ENCODE assay signal across 15 cellular contexts in genomic region chr10:92119340-92119739, GRCh38.
DNase-seq lines count a peak whose midpoint lies in the region; ATAC-seq and TF ChIP-seq lines count a peak whose summit lies in the region.
"Had no signal": no experiment of that assay in that cellular context is flagged by ENCODE, and none has a peak within 500 bp of the region (broad histone marks: within the 10 kb centered on the region; RNA-seq: fewer than 3 reads in every experiment).

No MANE protein-coding gene starts in this region.

- ATAC-seq in WTC11 = peak; percentile 51; the same call in 1 of the 2 replicates
- ATAC-seq in right lobe of liver = no peak
- ATAC-seq in aorta (ENCODE audit: low FRiP score) = no peak

- H3K4me3 ChIP-seq in breast epithelium (no peak overlapping the region), mammary epithelial cell (replicated peaks in 1 of 3; ENCODE audit: insufficient read depth in 1 of 3, low read depth in 2 of 3, low read length in 3 of 3) (no peak overlapping the region), right lobe of liver (no peak overlapping the region), aorta (ENCODE audit: low read length in 2 of 2) (no peak overlapping the region)
- H3K4me3 ChIP-seq: BLaER1 treated with 17β-estradiol and CSF1 and Interleukin-3, amounts not matched to agents 10 nM and 100 nM had no signal

- H3K79me2 ChIP-seq in mammary epithelial cell (ENCODE audit: insufficient read depth, low read length) = no peaks in the 10 kb centered on the region

- H3K27me3 ChIP-seq in breast epithelium (no peaks in the 10 kb centered on the region), mammary epithelial cell (ENCODE audit: insufficient read depth, low read length) (no peaks in the 10 kb centered on the region), right lobe of liver (no peaks in the 10 kb centered on the region), aorta (ENCODE audit: control insufficient read depth in 1 of 2, insufficient read depth in 2 of 2, low read length in 1 of 2) (no peaks in the 10 kb centered on the region)
- H3K27me3 ChIP-seq: BLaER1 treated with 17β-estradiol and CSF1 and Interleukin-3, amounts not matched to agents 10 nM and 100 nM had no signal

- H3K27me3 Mint-ChIP-seq in WTC11 (ENCODE audit: low read depth) = no peaks in the 10 kb centered on the region
- H3K27me3 Mint-ChIP-seq: CD4-positive, alpha-beta memory T cell had no signal

- H3K4me3 Mint-ChIP-seq in WTC11 = no peak overlapping the region
- H3K4me3 Mint-ChIP-seq: CD4-positive, alpha-beta memory T cell; HFFc6 had no signal

- CTCF ChIA-PET in mammary epithelial cell (lab: Charles Lee; ENCODE audit: low non-redundant PET) = no interaction called here
- CTCF ChIA-PET in WTC11 (lab: Charles Lee) = no interaction called here

- H3K9me3 ChIP-seq in breast epithelium (no peaks in the 10 kb centered on the region), mammary epithelial cell (replicated peaks; ENCODE audit: insufficient read depth, low read length) (no peaks in the 10 kb centered on the region), right lobe of liver (no peaks in the 10 kb centered on the region), aorta (ENCODE audit: control insufficient read depth, low read length) (no peaks in the 10 kb centered on the region)

- no peak overlapping the region for H3K9ac ChIP-seq in mammary epithelial cell (ENCODE audit: insufficient read depth, low read length)
- H3K9ac ChIP-seq: BLaER1 treated with 17β-estradiol and CSF1 and Interleukin-3, amounts not matched to agents 10 nM and 100 nM had no signal

- no peak overlapping the region for H3K4me2 ChIP-seq in mammary epithelial cell (ENCODE audit: insufficient read depth, low read depth, low read length)

- no peaks in the 10 kb centered on the region for H3K36me3 ChIP-seq in breast epithelium
- no peaks in the 10 kb centered on the region for H3K36me3 ChIP-seq in mammary epithelial cell (ENCODE audit: insufficient read depth, low read length)
- H3K36me3 ChIP-seq in right lobe of liver = no peaks in the 10 kb centered on the region
- no peaks in the 10 kb centered on the region for H3K36me3 ChIP-seq in aorta (ENCODE audit: control insufficient read depth in 1 of 2, insufficient read depth in 2 of 2, low read length in 1 of 2)

- H3K27ac Mint-ChIP-seq in WTC11 = no peak overlapping the region
- H3K27ac Mint-ChIP-seq: CD4-positive, alpha-beta memory T cell; HFFc6 had no signal

- no peaks in the 10 kb centered on the region for H3K36me3 Mint-ChIP-seq in WTC11

- dilution Hi-C loops in mammary epithelial cell (cut with HindIII; ENCODE audit: low sequenced_read_pairs) = no loop called here

- peak overlapping the region; percentile 17 to 64 for H3K27ac ChIP-seq in breast epithelium
- no peak overlapping the region for H3K27ac ChIP-seq in mammary epithelial cell (ENCODE audit: insufficient read depth, low read depth, low read length)
- H3K27ac ChIP-seq in right lobe of liver = peak overlapping the region in 2 of 3 donors; percentile 2 to 48
- H3K27ac ChIP-seq in aorta (ENCODE audit: low read depth in 1 of 2, low read length in 2 of 2) = peak overlapping the region; percentile 28 to 40

- H3K9me3 Mint-ChIP-seq in WTC11 = no peaks in the 10 kb centered on the region
- H3K9me3 Mint-ChIP-seq: CD4-positive, alpha-beta memory T cell; HFFc6 had no signal

- H3K4me1 ChIP-seq in breast epithelium (peaks cover 0 to 22% of the 10 kb centered on the region in 2 donors), mammary epithelial cell (ENCODE audit: insufficient read depth, low read length) (peaks cover 18% of the 10 kb centered on the region), right lobe of liver (peaks cover 1 to 57% (median 22%) of the 10 kb centered on the region in 4 donors), aorta (ENCODE audit: control insufficient read depth in 1 of 2, insufficient read depth in 2 of 2, low read length in 2 of 2) (peaks cover 7 to 12% of the 10 kb centered on the region in 2 donors)

- BruUV-seq in mammary epithelial cell (replicated peaks; lab: Mats Ljungman, UMichigan) = no TSS peak

- TF ChIP-seq CTCF in breast epithelium (IDR thresholded peaks at IDR 0.05) = no peak
- no peak for TF ChIP-seq CTCF in mammary epithelial cell (conservative IDR thresholded peaks at IDR 0.05 in 1 of 2, IDR thresholded peaks at IDR 0.05 in 1 of 2; ENCODE audit: extremely low read depth in 1 of 2, insufficient read depth in 1 of 2, low read depth in 1 of 2, low read length in 2 of 2)
- no peak for TF ChIP-seq CTCF in WTC11 (IDR thresholded peaks at IDR 0.05)
- no peak for TF ChIP-seq CTCF in right lobe of liver (IDR thresholded peaks at IDR 0.05)

- H2AFZ ChIP-seq in mammary epithelial cell (ENCODE audit: low read depth, low read length) = no peak overlapping the region

- DNase-seq in breast epithelium (ENCODE audit: low spot score in 2 of 2) (no peak), mammary epithelial cell (no peak), WTC11 (ENCODE audit: low spot score) (no peak), right lobe of liver (no peak), aorta (no peak), NCI-H2227 (lab: John Stamatoyannopoulos, UW; ENCODE audit: unreplicated experiment) (no peak), MV-4-11 (lab: John Stamatoyannopoulos, UW) (no peak), SHP77 (lab: John Stamatoyannopoulos, UW) (no peak)
- DNase-seq: 8988T; CD4-positive, alpha-beta memory T cell; DMS79 treated with DMSO at 0.1 percent for 48 hours; EL; HCEC 1CT; HFFc6 had no signal

- H3K4me1 Mint-ChIP-seq in WTC11 = peaks cover 7% of the 10 kb centered on the region
- H3K4me1 Mint-ChIP-seq: CD4-positive, alpha-beta memory T cell had no signal

- intact Hi-C loops in breast epithelium (cut with DNase I; ENCODE audit: low total_unique reads) = no loop called here
- intact Hi-C loops in mammary epithelial cell (cut with micrococcal nuclease) = no loop called here
- intact Hi-C loops in right lobe of liver (cut with DNase I) = no loop called here
- intact Hi-C loops in aorta (cut with DNase I) = no loop called here

- POLR2A ChIA-PET in WTC11 (lab: Charles Lee) = no interaction called here

- H4K20me1 ChIP-seq in mammary epithelial cell (ENCODE audit: insufficient read depth, low read length) = no peaks in the 10 kb centered on the region

- TF ChIP-seq POLR2A in breast epithelium (IDR thresholded peaks at IDR 0.05) (no peak), right lobe of liver (IDR thresholded peaks at IDR 0.05) (no peak)

- in situ Hi-C loops in mammary epithelial cell (cut with MboI; ENCODE audit: low sequenced_read_pairs in 2 of 2) = no loop called here

TF ChIP-seq in WTC11, 78 proteins besides CTCF, POLR2A, EP300 and RAD21:
- TF ChIP-seq NR3C1 (CRISPR knock-in tag; conservative IDR thresholded peaks at IDR 0.05; ENCODE audit: low read depth) = no peak
- TF ChIP-seq PRRX2 (CRISPR knock-in tag; IDR thresholded peaks at IDR 0.05) = no peak
- TF ChIP-seq TP53 (CRISPR knock-in tag; IDR thresholded peaks at IDR 0.05) = no peak
- TF ChIP-seq NFYB (CRISPR knock-in tag; conservative IDR thresholded peaks at IDR 0.05; ENCODE audit: low read depth) = no peak
- TF ChIP-seq USF2 (CRISPR knock-in tag; IDR thresholded peaks at IDR 0.05) = no peak
- no peak for TF ChIP-seq ZNF317 (CRISPR knock-in tag; IDR thresholded peaks at IDR 0.05; ENCODE audit: borderline replicate concordance, low read depth)
- no peak for TF ChIP-seq PREB (CRISPR knock-in tag; IDR thresholded peaks at IDR 0.05; ENCODE audit: borderline replicate concordance)
